Comparison of ENCODE assay signal across 8 cellular contexts in genomic region chr19:55625004-55625326, GRCh38. TPM values are rescaled to one million over a fixed set of nuclear protein-coding genes. Genes with fewer than 3 reads are reported as not detected.
DNase-seq lines count a peak whose midpoint lies in the region; ATAC-seq, FAIRE-seq and TF ChIP-seq lines count a peak whose summit lies in the region.

No MANE protein-coding gene starts in this region.

- TF ChIP-seq CTCF in left lung (IDR thresholded peaks at IDR 0.05): no peak
- no peak for TF ChIP-seq CTCF in thoracic aorta (IDR thresholded peaks at IDR 0.05)
- no peak for TF ChIP-seq CTCF in pancreas (IDR thresholded peaks at IDR 0.05)

- peak overlapping the region in 1 of 2 donors; percentile 88 for H3K27ac ChIP-seq in left lung
- H3K27ac ChIP-seq in thoracic aorta: peak overlapping the region in 1 of 2 donors; percentile 93
- peak overlapping the region in 1 of 4 donors; percentile 94 for H3K27ac ChIP-seq in pancreas

- H3K4me3 ChIP-seq in left lung (peak overlapping the region; percentile 30 to 45), thoracic aorta (peak overlapping the region; percentile 94), pancreas (peak overlapping the region in 2 of 4 donors; percentile 40 to 43)

- peaks cover 10% of the 10 kb centered on the region for H3K27me3 Mint-ChIP-seq in activated CD8-positive, alpha-beta memory T cell treated with anti-CD3 and anti-CD28 coated beads, Interleukin-2, amount 10 ng/mL, durations not matched to agents 7 days and 5 days
- peaks cover 1% of the 10 kb centered on the region for H3K27me3 Mint-ChIP-seq in activated naive CD8-positive, alpha-beta T cell treated with anti-CD3 and anti-CD28 coated beads, Interleukin-2, amount 50 U/mL, for 24 hours

- H3K36me3 Mint-ChIP-seq in activated CD8-positive, alpha-beta memory T cell treated with anti-CD3 and anti-CD28 coated beads, Interleukin-2, amount 10 ng/mL, durations not matched to agents 7 days and 5 days: peaks cover 8% of the 10 kb centered on the region
- H3K36me3 Mint-ChIP-seq in activated naive CD8-positive, alpha-beta T cell treated with anti-CD3 and anti-CD28 coated beads, Interleukin-2, amount 50 U/mL, for 24 hours (ENCODE audit: low read depth): peaks cover 5% of the 10 kb centered on the region

- H3K4me1 ChIP-seq in left lung: peaks cover 3 to 38% of the 10 kb centered on the region in 2 donors
- H3K4me1 ChIP-seq in thoracic aorta (ENCODE audit: control insufficient read depth in 1 of 2, low read depth in 2 of 2): peaks cover 0 to 6% of the 10 kb centered on the region in 2 donors
- H3K4me1 ChIP-seq in pancreas: peaks cover 0 to 6% (median 0%) of the 10 kb centered on the region in 3 donors

- H3K4me3 Mint-ChIP-seq in activated CD8-positive, alpha-beta memory T cell treated with anti-CD3 and anti-CD28 coated beads, Interleukin-2, amount 10 ng/mL, durations not matched to agents 7 days and 5 days: peak overlapping the region; percentile 77
- H3K4me3 Mint-ChIP-seq in activated naive CD8-positive, alpha-beta T cell treated with anti-CD3 and anti-CD28 coated beads, Interleukin-2, amount 50 U/mL, for 24 hours: peak overlapping the region; percentile 81

- DNase-seq in activated CD8-positive, alpha-beta memory T cell treated with anti-CD3 and anti-CD28 coated beads, Interleukin-2, amount 10 ng/mL, durations not matched to agents 7 days and 5 days: no peak
- no peak for DNase-seq in activated CD8-positive, alpha-beta memory T cell treated with anti-CD3 and anti-CD28 coated beads, Interleukin-2, amount 50 U/mL, for 4 hours
- DNase-seq in activated naive CD8-positive, alpha-beta T cell treated with anti-CD3 and anti-CD28 coated beads, Interleukin-2, amount 50 U/mL, for 24 hours: no peak
- peak in 1 of 2 donors; percentile 67 for DNase-seq in left lung
- no peak for DNase-seq in thoracic aorta (ENCODE audit: low spot score)
- no peak for DNase-seq in NK-92 (lab: John Stamatoyannopoulos, UW; ENCODE audit: unreplicated experiment)
- DNase-seq in pancreas: no peak

- H3K27ac Mint-ChIP-seq in activated CD8-positive, alpha-beta memory T cell treated with anti-CD3 and anti-CD28 coated beads, Interleukin-2, amount 10 ng/mL, durations not matched to agents 7 days and 5 days: peak overlapping the region; percentile 93
- H3K27ac Mint-ChIP-seq in activated naive CD8-positive, alpha-beta T cell treated with anti-CD3 and anti-CD28 coated beads, Interleukin-2, amount 50 U/mL, for 24 hours: peak overlapping the region; percentile 50

- CTCF ChIA-PET in activated CD8-positive, alpha-beta memory T cell treated with anti-CD3 and anti-CD28 coated beads, Interleukin-2, amount 10 ng/mL, durations not matched to agents 7 days and 5 days (lab: Charles Lee): interaction anchor here (0.7 to 5.6 kb wide), 20 partner anchors 7 to 483 kb away, joined by 3 to 44 read pairs (median 5); partner anchors contain the start of genes FIZ1, U2AF2, ZNF524 and ZNF865

- H3K27me3 ChIP-seq in left lung (no peaks in the 10 kb centered on the region), thoracic aorta (replicated peaks; ENCODE audit: insufficient read depth) (no peaks in the 10 kb centered on the region), pancreas (no peaks in the 10 kb centered on the region)

- WGBS in pancreas, 2 donors: 34 to 40% methylated on average over 11 of the region's 11 CpGs

- intact Hi-C loops in left lung (cut with DNase I) (no loop called here), pancreas (cut with DNase I) (no loop called here)

- H3K9me3 ChIP-seq in left lung: no peaks in the 10 kb centered on the region
- no peaks in the 10 kb centered on the region for H3K9me3 ChIP-seq in thoracic aorta
- no peaks in the 10 kb centered on the region for H3K9me3 ChIP-seq in pancreas

- peaks cover 54% of the 10 kb centered on the region for H3K4me1 Mint-ChIP-seq in activated CD8-positive, alpha-beta memory T cell treated with anti-CD3 and anti-CD28 coated beads, Interleukin-2, amount 10 ng/mL, durations not matched to agents 7 days and 5 days
- peaks cover 48% of the 10 kb centered on the region for H3K4me1 Mint-ChIP-seq in activated naive CD8-positive, alpha-beta T cell treated with anti-CD3 and anti-CD28 coated beads, Interleukin-2, amount 50 U/mL, for 24 hours

- peaks cover 0 to 9% of the 10 kb centered on the region in 2 donors for H3K36me3 ChIP-seq in left lung
- no peaks in the 10 kb centered on the region for H3K36me3 ChIP-seq in thoracic aorta
- H3K36me3 ChIP-seq in pancreas: peaks cover 0 to 6% (median 0%) of the 10 kb centered on the region in 3 donors

- H3K9me3 Mint-ChIP-seq in activated CD8-positive, alpha-beta memory T cell treated with anti-CD3 and anti-CD28 coated beads, Interleukin-2, amount 10 ng/mL, durations not matched to agents 7 days and 5 days (ENCODE audit: low read depth): no peaks in the 10 kb centered on the region
- H3K9me3 Mint-ChIP-seq in activated naive CD8-positive, alpha-beta T cell treated with anti-CD3 and anti-CD28 coated beads, Interleukin-2, amount 50 U/mL, for 24 hours: no peaks in the 10 kb centered on the region

- ATAC-seq in activated CD8-positive, alpha-beta memory T cell treated with anti-CD3 and anti-CD28 coated beads, Interleukin-2, amount 10 ng/mL, durations not matched to agents 7 days and 5 days: no peak
- ATAC-seq in activated naive CD8-positive, alpha-beta T cell treated with anti-CD3 and anti-CD28 coated beads, Interleukin-2, amount 50 U/mL, for 24 hours: no peak
- ATAC-seq in left lung (no peak), thoracic aorta (ENCODE audit: insufficient number of reproducible peaks, low FRiP score, low read depth) (no peak), HG02623 (IDR thresholded peaks at IDR 0.05; ENCODE audit: unreplicated experiment) (no peak), pancreas (no peak)

- FAIRE-seq in pancreas (lab: Jason Lieb, UNC): no peak

RNA-seq across cellular contexts. Expression of gene ZNF784, which starts 0.6 kb away (rescaled TPM):
- total RNA-seq in activated CD8-positive, alpha-beta memory T cell treated with anti-CD3 and anti-CD28 coated beads, Interleukin-2, amount 10 ng/mL, durations not matched to agents 7 days and 5 days: 1 to 10 TPM; 5.1 to 7.3 TPM
- total RNA-seq in left lung: 1 to 10 TPM; 6.0 to 8.0 TPM
- 10 to 100 TPM in 1 of 2 donors, 1 to 10 TPM in 1; 8.5 to 13.0 TPM for total RNA-seq in thoracic aorta
- 1 to 10 TPM; 3.7 to 5.8 (median 4.6) TPM for total RNA-seq in pancreas
- 10 to 100 TPM; 10.3 to 12.9 TPM for polyA plus RNA-seq in pancreas

RNA-seq across cellular contexts. Expression of gene ZNF580, which starts 15.8 kb away (rescaled TPM):
- 10 to 100 TPM; 33.1 to 33.7 TPM for total RNA-seq in activated CD8-positive, alpha-beta memory T cell treated with anti-CD3 and anti-CD28 coated beads, Interleukin-2, amount 10 ng/mL, durations not matched to agents 7 days and 5 days
- total RNA-seq in left lung (10 to 100 TPM; 33.8 to 34.7 TPM), thoracic aorta (10 to 100 TPM; 46.0 to 65.5 TPM), pancreas (10 to 100 TPM; 12.7 to 24.3 (median 17.6) TPM)
- 10 to 100 TPM; 35.0 to 40.5 TPM for polyA plus RNA-seq in pancreas

RNA-seq across cellular contexts. Expression of gene ZNF581, which starts 18.5 kb away (rescaled TPM):
- total RNA-seq in activated CD8-positive, alpha-beta memory T cell treated with anti-CD3 and anti-CD28 coated beads, Interleukin-2, amount 10 ng/mL, durations not matched to agents 7 days and 5 days: 10 to 100 TPM; 23.7 to 25.4 TPM
- total RNA-seq in left lung (10 to 100 TPM; 14.5 to 19.5 TPM), thoracic aorta (10 to 100 TPM in 1 of 2 donors, 1 to 10 TPM in 1; 6.7 to 23.8 TPM), pancreas (10 to 100 TPM; 12.9 to 23.2 (median 16.9) TPM)
- 10 to 100 TPM; 13.8 to 16.6 TPM for polyA plus RNA-seq in pancreas

RNA-seq across cellular contexts. Expression of gene ZNF865, which starts 19.5 kb away (rescaled TPM):
- total RNA-seq in activated CD8-positive, alpha-beta memory T cell treated with anti-CD3 and anti-CD28 coated beads, Interleukin-2, amount 10 ng/mL, durations not matched to agents 7 days and 5 days: 10 to 100 TPM; 14.4 to 16.7 TPM
- total RNA-seq in left lung (10 to 100 TPM; 13.7 to 16.1 TPM), thoracic aorta (10 to 100 TPM; 11.9 to 14.5 TPM), pancreas (1 to 10 TPM; 6.6 to 9.0 (median 7.8) TPM)
- polyA plus RNA-seq in pancreas: 1 to 10 TPM; 5.7 to 9.7 TPM

RNA-seq across cellular contexts. Expression of gene CCDC106, which starts 23.0 kb away (rescaled TPM):
- 1 to 10 TPM; 5.9 TPM for total RNA-seq in activated CD8-positive, alpha-beta memory T cell treated with anti-CD3 and anti-CD28 coated beads, Interleukin-2, amount 10 ng/mL, durations not matched to agents 7 days and 5 days
- total RNA-seq in left lung (10 to 100 TPM in 1 of 2 donors, 1 to 10 TPM in 1; 9.7 to 15.1 TPM), thoracic aorta (10 to 100 TPM; 10.5 to 14.8 TPM), pancreas (1 to 10 TPM; 3.2 to 6.2 (median 5.0) TPM)
- polyA plus RNA-seq in pancreas: 10 to 100 TPM; 20.7 to 22.8 TPM
